8 cellular contexts compared by ENCODE assay signal in genomic region chr2:96315400-96316071, GRCh38. TPM values are rescaled to one million over a fixed set of nuclear protein-coding genes. Genes with fewer than 3 reads are reported as not detected.
DNase-seq lines count a peak whose midpoint lies in the region; ATAC-seq, FAIRE-seq and TF ChIP-seq lines count a peak whose summit lies in the region.

No MANE protein-coding gene starts in this region.

- H3K9me3 ChIP-seq in MG63 (no peaks in the 10 kb centered on the region), K562 (replicated peaks; ENCODE audit: control insufficient read depth, insufficient read depth, low read depth, low read length) (no peaks in the 10 kb centered on the region), neuronal stem cell (replicated peaks in 1 of 2; ENCODE audit: control insufficient read depth in 2 of 2, insufficient read depth in 1 of 2, low read depth in 1 of 2, low read length in 2 of 2) (peaks cover 0 to 2% of the 10 kb centered on the region in 2 donors)

- H2AFZ ChIP-seq in K562 (ENCODE audit: low read depth, low read length) = no peak overlapping the region
- peak overlapping the region; percentile 80 for H2AFZ ChIP-seq in neuronal stem cell (ENCODE audit: low read length)

- H2BK15ac ChIP-seq in neuronal stem cell (ENCODE audit: low read length) = no peak overlapping the region

- no peaks in the 10 kb centered on the region for H3K9me1 ChIP-seq in K562 (ENCODE audit: control insufficient read depth, insufficient read depth, low read length)

- no peak overlapping the region for H4K91ac ChIP-seq in neuronal stem cell (ENCODE audit: low read depth, low read length, poor library complexity)

- no peaks in the 10 kb centered on the region for H3K79me1 ChIP-seq in neuronal stem cell (ENCODE audit: low read depth, low read length)

- TF ChIP-seq RAD21 in K562 (CRISPR knock-in tag; conservative IDR thresholded peaks at IDR 0.05 in 1 of 2, IDR thresholded peaks at IDR 0.05 in 1 of 2) = no peak

- TF ChIP-seq CTCF in K562 (IDR thresholded peaks at IDR 0.05 in 2 of 3, conservative IDR thresholded peaks at IDR 0.05 in 1 of 3; ENCODE audit: insufficient read depth in 2 of 3, low read depth in 1 of 3, low read length in 3 of 3) = no peak

- no peaks in the 10 kb centered on the region for H3K36me3 ChIP-seq in MG63
- no peaks in the 10 kb centered on the region for H3K36me3 ChIP-seq in K562 (ENCODE audit: control insufficient read depth, insufficient read depth, low read length)
- no peaks in the 10 kb centered on the region for H3K36me3 ChIP-seq in neuronal stem cell (replicated peaks in 1 of 2; ENCODE audit: control insufficient read depth in 2 of 2, insufficient read depth in 2 of 2, low read length in 2 of 2)

- no peak overlapping the region for H4K8ac ChIP-seq in neuronal stem cell (ENCODE audit: low read depth, low read length)

- no peaks in the 10 kb centered on the region for H4K20me1 ChIP-seq in K562 (replicated peaks; ENCODE audit: control insufficient read depth, insufficient read depth, low read length)

- no peak overlapping the region for H3K18ac ChIP-seq in neuronal stem cell (ENCODE audit: low read length)

- FAIRE-seq in K562 (lab: Jason Lieb, UNC) = peak; percentile 51

- intact Hi-C loops in K562 (cut with micrococcal nuclease) = no loop called here

- WGBS in K562 (ENCODE audit: insufficient coverage, low coverage, missing lambda C conversion rate) = 50% methylated on average over 7 of the region's 7 CpGs
- no CpG with 5 or more reads among the region's 7 CpGs for WGBS in neuronal stem cell (ENCODE audit: extremely low coverage in 2 of 2, insufficient read length in 2 of 2, insufficient replicate concordance in 1 of 2), 2 donors

- H3K4ac ChIP-seq in neuronal stem cell (ENCODE audit: low read length) = no peak overlapping the region

- BruUV-seq in K562 (replicated peaks; lab: Mats Ljungman, UMichigan) = no TSS peak

- CTCF ChIA-PET in K562 (lab: Yijun Ruan, JAX; ENCODE audit: low intra/inter-chr PET ratio) = no interaction called here

- H3K9ac ChIP-seq in K562 (ENCODE audit: insufficient read depth in 1 of 2, low read depth in 2 of 2, low read length in 2 of 2) (peak overlapping the region in 1 of 2 experiments; percentile 28; a peak in 1 of 4 replicates), neuronal stem cell (ENCODE audit: low read depth, low read length, poor library complexity) (no peak overlapping the region)

- no peak for TF ChIP-seq POLR2A in K562 (conservative IDR thresholded peaks at IDR 0.05)

- in situ Hi-C loops in K562 (cut with MboI) = no loop called here

- H3K4me3 ChIP-seq in GM08714 (ENCODE audit: low read length) = peak overlapping the region; percentile 11; the same call in 1 of the 2 replicates
- H3K4me3 ChIP-seq in MG63 = 0 out of 2 replicates have a peak overlapping the region, but pooled peaks have one; percentile 3
- no peak overlapping the region for H3K4me3 ChIP-seq in K562
- H3K4me3 ChIP-seq in neuronal stem cell (ENCODE audit: low read length in 2 of 2) = peak overlapping the region in 1 of 2 donors; percentile 13

- peak; percentile 84 for DNase-seq in MG63
- no peak for DNase-seq in K562 (ENCODE audit: extremely low read depth in 1 of 4, low spot score in 3 of 4)
- DNase-seq in neuronal stem cell (ENCODE audit: low spot score) = no peak
- no peak for DNase-seq in LoVo (ENCODE audit: low spot score)
- no peak for DNase-seq in SKM-1 treated with dmso at 0.1 percent for 144 hours (lab: John Stamatoyannopoulos, UW; ENCODE audit: unreplicated experiment)
- DNase-seq in NCI-H1417 treated with DMSO at 0.1 percent for 48 hours (lab: John Stamatoyannopoulos, UW) = no peak
- DNase-seq in D341Med (ENCODE audit: low spot score) = no peak

- TF ChIP-seq EP300 in K562 (IDR thresholded peaks at IDR 0.05; ENCODE audit: low read length) = no peak

- H2AK5ac ChIP-seq in neuronal stem cell (ENCODE audit: low read depth, low read length) = no peak overlapping the region

- H3K23ac ChIP-seq in neuronal stem cell (ENCODE audit: low read depth, low read length, poor library complexity) = no peak overlapping the region

- H2BK120ac ChIP-seq in neuronal stem cell (ENCODE audit: low read depth, low read length) = no peak overlapping the region

- H3K27me3 ChIP-seq in MG63 (no peaks in the 10 kb centered on the region), K562 (ENCODE audit: control insufficient read depth in 2 of 2, insufficient read depth in 2 of 2, low read length in 2 of 2) (no peaks in the 10 kb centered on the region), neuronal stem cell (ENCODE audit: control insufficient read depth in 3 of 3, insufficient read depth in 3 of 3, low read depth in 1 of 3, low read length in 3 of 3) (peaks cover 0 to 2% (median 0%) of the 10 kb centered on the region in 3 experiments)

- H3K27ac ChIP-seq in K562 (ENCODE audit: extremely low read depth, low read depth, low read length) = no peak overlapping the region
- H3K27ac ChIP-seq in neuronal stem cell (replicated peaks; ENCODE audit: low read length) = peak overlapping the region; percentile 23

- H2BK12ac ChIP-seq in neuronal stem cell (ENCODE audit: low read length) = no peak overlapping the region

- H3K79me2 ChIP-seq in K562 (ENCODE audit: control insufficient read depth, insufficient read depth, low read length) = no peaks in the 10 kb centered on the region

- no peak overlapping the region for H3K4me2 ChIP-seq in K562 (ENCODE audit: insufficient read depth, low read length)
- H3K4me2 ChIP-seq in neuronal stem cell (ENCODE audit: insufficient read depth, low read length, poor library complexity, severe bottlenecking) = no peak overlapping the region

- H3K14ac ChIP-seq in neuronal stem cell (ENCODE audit: low read length) = no peak overlapping the region

- POLR2A ChIA-PET in K562 (lab: Yijun Ruan, JAX) = interaction anchor here (0.6 to 2.7 kb wide), 4 partner anchors 10 to 47 kb away, joined by 3 to 8 read pairs (median 4); partner anchors contain the start of genes ITPRIPL1 and NCAPH

- no peak for ATAC-seq in K562

- H3K4me1 ChIP-seq in K562 (replicated peaks in 1 of 2; ENCODE audit: control insufficient read depth in 2 of 2, insufficient read depth in 2 of 2, low read length in 2 of 2) (peaks cover 0 to 6% of the 10 kb centered on the region in 2 experiments; a peak in 2 of 5 replicates), neuronal stem cell (ENCODE audit: control insufficient read depth in 2 of 2, insufficient read depth in 1 of 2, low read depth in 1 of 2, low read length in 2 of 2) (peaks cover 4 to 15% of the 10 kb centered on the region in 2 donors)

- H2BK5ac ChIP-seq in neuronal stem cell (ENCODE audit: low read length) = no peak overlapping the region

RNA-seq across cellular contexts. Expression of gene ITPRIPL1, which starts 9.6 kb away (rescaled TPM):
- total RNA-seq in MG63 (2014; rRNA removed; shearing (Covaris generic); ENCODE audit: low replicate concordance) = 4.7 TPM in 2 replicates
- 6.2 and 12.4 TPM in 2 replicates for total RNA-seq in K562 (2011; cell fraction: chromatin; rRNA removed; ENCODE audit: low replicate concordance)
- 10.3 and 12.5 TPM in 2 replicates for total RNA-seq in K562 (2011; cell fraction: nucleolus; rRNA removed)
- 9.8 and 11.6 TPM in 2 replicates for total RNA-seq in K562 (2011; cell fraction: nucleoplasm; rRNA removed)
- total RNA-seq in K562 (2014; rRNA removed) = 6.1 and 8.8 TPM in 2 replicates
- total RNA-seq in K562 (2014; rRNA removed; fragmentation: Illumina TruSeq; extraction: Trizol) = 5.9 and 6.4 TPM in 2 replicates
- total RNA-seq in K562 (2015; rRNA removed; fragmentation: Illumina TruSeq; extraction: Trizol) = 6.1 and 6.7 TPM in 2 replicates
- 8.9 and 9.0 TPM in 2 replicates for total RNA-seq in K562 (2021)
- polyA plus RNA-seq in K562 (2011; rRNA removed) = 0.23 and 5.2 TPM in 2 replicates
- 0.35 and 9.2 TPM in 2 replicates for polyA plus RNA-seq in K562 (2011; cell fraction: cytosol; rRNA removed)
- polyA plus RNA-seq in K562 (2011; cell fraction: nucleus; rRNA removed) = 0.25 and 9.3 TPM in 2 replicates
- polyA plus RNA-seq in K562 (2012) = 3.2 and 5.3 TPM in 2 replicates
- polyA plus RNA-seq in K562 (2014; fragmentation: Illumina TruSeq; extraction: Trizol) = 6.4 and 8.1 TPM in 2 replicates
- 1 to 10 TPM in 1 of 2 experiments, under 1 TPM in 1; 0.99 to 1.5 TPM for polyA plus RNA-seq in K562 (2014; fragmentation: Nextera tagmentation; extraction: Ambion mirVana)
- polyA plus RNA-seq in K562 (2014; rRNA removed) = 5.8 and 6.5 TPM in 2 replicates
- 0.21 and 7.7 TPM in 2 replicates for polyA minus RNA-seq in K562 (2011; rRNA and poly(A)+ RNA removed)
- 4.9 TPM in 1 of 2 replicates, not detected in the other for polyA minus RNA-seq in K562 (2011; cell fraction: cytosol; rRNA and poly(A)+ RNA removed)
- 0.11 and 1.8 TPM in 2 replicates for polyA minus RNA-seq in K562 (2011; cell fraction: nucleus; rRNA and poly(A)+ RNA removed)
- polyA plus RNA-seq in neuronal stem cell (2013, experiment 1 of 2) = 4.8 TPM
- 4.3 TPM for polyA plus RNA-seq in neuronal stem cell (2013, experiment 2 of 2)

RNA-seq across cellular contexts. Expression of gene SNRNP200, which starts 10.2 kb away (rescaled TPM):
- 56.6 and 56.9 TPM in 2 replicates for total RNA-seq in MG63 (2014; rRNA removed; shearing (Covaris generic); ENCODE audit: low replicate concordance)
- 357 and 597 TPM in 2 replicates for total RNA-seq in K562 (2011; cell fraction: chromatin; rRNA removed; ENCODE audit: low replicate concordance)
- 292 and 296 TPM in 2 replicates for total RNA-seq in K562 (2011; cell fraction: nucleolus; rRNA removed)
- 272 and 298 TPM in 2 replicates for total RNA-seq in K562 (2011; cell fraction: nucleoplasm; rRNA removed)
- total RNA-seq in K562 (2014; rRNA removed) = 76.1 and 87.5 TPM in 2 replicates
- total RNA-seq in K562 (2014; rRNA removed; fragmentation: Illumina TruSeq; extraction: Trizol) = 66.5 and 77.9 TPM in 2 replicates
- total RNA-seq in K562 (2015; rRNA removed; fragmentation: Illumina TruSeq; extraction: Trizol) = 94.4 and 95.0 TPM in 2 replicates
- total RNA-seq in K562 (2021) = 188 and 210 TPM in 2 replicates
- polyA plus RNA-seq in K562 (2011; rRNA removed) = 191 and 199 TPM in 2 replicates
- 297 and 335 TPM in 2 replicates for polyA plus RNA-seq in K562 (2011; cell fraction: cytosol; rRNA removed)
- polyA plus RNA-seq in K562 (2011; cell fraction: nucleus; rRNA removed) = 314 and 395 TPM in 2 replicates
- 148 and 177 TPM in 2 replicates for polyA plus RNA-seq in K562 (2012)
- polyA plus RNA-seq in K562 (2014; fragmentation: Illumina TruSeq; extraction: Trizol) = 224 and 231 TPM in 2 replicates
- polyA plus RNA-seq in K562 (2014; fragmentation: Nextera tagmentation; extraction: Ambion mirVana) = 100 to 1,000 TPM in 1 of 2 experiments, 10 to 100 TPM in 1; 87.9 to 155 TPM
- polyA plus RNA-seq in K562 (2014; rRNA removed) = 171 and 181 TPM in 2 replicates
- polyA minus RNA-seq in K562 (2011; rRNA and poly(A)+ RNA removed) = 329 and 491 TPM in 2 replicates
- polyA minus RNA-seq in K562 (2011; cell fraction: cytosol; rRNA and poly(A)+ RNA removed) = 205 and 221 TPM in 2 replicates
- polyA minus RNA-seq in K562 (2011; cell fraction: nucleus; rRNA and poly(A)+ RNA removed) = 92.2 and 124 TPM in 2 replicates
- polyA plus RNA-seq in neuronal stem cell (2013, experiment 1 of 2) = 80.4 TPM
- polyA plus RNA-seq in neuronal stem cell (2013, experiment 2 of 2) = 79.4 TPM

RNA-seq across cellular contexts. Expression of gene NCAPH, which starts 20.0 kb away (rescaled TPM):
- 31.5 and 34.2 TPM in 2 replicates for total RNA-seq in MG63 (2014; rRNA removed; shearing (Covaris generic); ENCODE audit: low replicate concordance)
- 45.7 and 47.1 TPM in 2 replicates for total RNA-seq in K562 (2011; cell fraction: chromatin; rRNA removed; ENCODE audit: low replicate concordance)
- total RNA-seq in K562 (2011; cell fraction: nucleolus; rRNA removed) = 25.8 and 26.7 TPM in 2 replicates
- total RNA-seq in K562 (2011; cell fraction: nucleoplasm; rRNA removed) = 27.6 and 34.5 TPM in 2 replicates
- total RNA-seq in K562 (2014; rRNA removed) = 63.7 and 74.2 TPM in 2 replicates
- 52.7 and 54.8 TPM in 2 replicates for total RNA-seq in K562 (2014; rRNA removed; fragmentation: Illumina TruSeq; extraction: Trizol)
- total RNA-seq in K562 (2015; rRNA removed; fragmentation: Illumina TruSeq; extraction: Trizol) = 58.2 and 61.0 TPM in 2 replicates
- 64.4 and 65.1 TPM in 2 replicates for total RNA-seq in K562 (2021)
- polyA plus RNA-seq in K562 (2011; rRNA removed) = 68.0 and 76.0 TPM in 2 replicates
- polyA plus RNA-seq in K562 (2011; cell fraction: cytosol; rRNA removed) = 56.1 and 60.9 TPM in 2 replicates
- 62.2 and 63.3 TPM in 2 replicates for polyA plus RNA-seq in K562 (2011; cell fraction: nucleus; rRNA removed)
- polyA plus RNA-seq in K562 (2012) = 45.6 and 48.3 TPM in 2 replicates
- polyA plus RNA-seq in K562 (2014; fragmentation: Illumina TruSeq; extraction: Trizol) = 94.5 and 109 TPM in 2 replicates
- 10 to 100 TPM; 52.4 to 73.8 TPM for polyA plus RNA-seq in K562 (2014; fragmentation: Nextera tagmentation; extraction: Ambion mirVana)
- polyA plus RNA-seq in K562 (2014; rRNA removed) = 67.4 and 73.5 TPM in 2 replicates
- 64.5 and 73.1 TPM in 2 replicates for polyA minus RNA-seq in K562 (2011; rRNA and poly(A)+ RNA removed)
- 36.7 and 42.9 TPM in 2 replicates for polyA minus RNA-seq in K562 (2011; cell fraction: cytosol; rRNA and poly(A)+ RNA removed)
- polyA minus RNA-seq in K562 (2011; cell fraction: nucleus; rRNA and poly(A)+ RNA removed) = 19.0 and 30.5 TPM in 2 replicates
- polyA plus RNA-seq in neuronal stem cell (2013, experiment 1 of 2) = 46.7 TPM
- 46.2 TPM for polyA plus RNA-seq in neuronal stem cell (2013, experiment 2 of 2)

RNA-seq across cellular contexts. Expression of gene CIAO1, which starts 49.5 kb away (rescaled TPM):
- 76.2 and 103 TPM in 2 replicates for total RNA-seq in MG63 (2014; rRNA removed; shearing (Covaris generic); ENCODE audit: low replicate concordance)
- 65.3 and 99.0 TPM in 2 replicates for total RNA-seq in K562 (2011; cell fraction: chromatin; rRNA removed; ENCODE audit: low replicate concordance)
- total RNA-seq in K562 (2011; cell fraction: nucleolus; rRNA removed) = 78.5 and 85.1 TPM in 2 replicates
- 62.5 and 66.0 TPM in 2 replicates for total RNA-seq in K562 (2011; cell fraction: nucleoplasm; rRNA removed)
- total RNA-seq in K562 (2014; rRNA removed) = 121 and 182 TPM in 2 replicates
- total RNA-seq in K562 (2014; rRNA removed; fragmentation: Illumina TruSeq; extraction: Trizol) = 64.7 and 78.7 TPM in 2 replicates
- total RNA-seq in K562 (2015; rRNA removed; fragmentation: Illumina TruSeq; extraction: Trizol) = 85.4 and 89.7 TPM in 2 replicates
- total RNA-seq in K562 (2021) = 92.8 and 94.3 TPM in 2 replicates
- polyA plus RNA-seq in K562 (2011; rRNA removed) = 102 and 122 TPM in 2 replicates
- polyA plus RNA-seq in K562 (2011; cell fraction: cytosol; rRNA removed) = 151 and 245 TPM in 2 replicates
- polyA plus RNA-seq in K562 (2011; cell fraction: nucleus; rRNA removed) = 122 and 181 TPM in 2 replicates
- 74.5 and 74.6 TPM in 2 replicates for polyA plus RNA-seq in K562 (2012)
- polyA plus RNA-seq in K562 (2014; fragmentation: Illumina TruSeq; extraction: Trizol) = 94.2 and 104 TPM in 2 replicates
- polyA plus RNA-seq in K562 (2014; fragmentation: Nextera tagmentation; extraction: Ambion mirVana) = 10 to 100 TPM; 11.4 to 19.2 TPM
- 145 and 156 TPM in 2 replicates for polyA plus RNA-seq in K562 (2014; rRNA removed)
- polyA minus RNA-seq in K562 (2011; rRNA and poly(A)+ RNA removed) = 72.8 and 90.4 TPM in 2 replicates
- polyA minus RNA-seq in K562 (2011; cell fraction: cytosol; rRNA and poly(A)+ RNA removed) = 30.5 and 44.8 TPM in 2 replicates
- polyA minus RNA-seq in K562 (2011; cell fraction: nucleus; rRNA and poly(A)+ RNA removed) = 45.0 and 45.4 TPM in 2 replicates
- 40.0 TPM for polyA plus RNA-seq in neuronal stem cell (2013, experiment 1 of 2)
- polyA plus RNA-seq in neuronal stem cell (2013, experiment 2 of 2) = 40.3 TPM

RNA-seq across cellular contexts. Expression of gene TMEM127, which starts 49.7 kb away (rescaled TPM):
- total RNA-seq in MG63 (2014; rRNA removed; shearing (Covaris generic); ENCODE audit: low replicate concordance) = 3.7 and 7.3 TPM in 2 replicates
- 14.6 and 42.7 TPM in 2 replicates for total RNA-seq in K562 (2011; cell fraction: chromatin; rRNA removed; ENCODE audit: low replicate concordance)
- total RNA-seq in K562 (2011; cell fraction: nucleolus; rRNA removed) = 18.6 and 25.2 TPM in 2 replicates
- total RNA-seq in K562 (2011; cell fraction: nucleoplasm; rRNA removed) = 23.5 and 33.2 TPM in 2 replicates
- total RNA-seq in K562 (2014; rRNA removed) (7.2 and 9.8 TPM in 2 replicates), K562 (2014; rRNA removed; fragmentation: Illumina TruSeq; extraction: Trizol) (6.7 and 6.8 TPM in 2 replicates), K562 (2015; rRNA removed; fragmentation: Illumina TruSeq; extraction: Trizol) (10.3 and 10.7 TPM in 2 replicates), K562 (2021) (18.6 and 20.0 TPM in 2 replicates)
- polyA plus RNA-seq in K562 (2011; rRNA removed) (10.9 and 16.6 TPM in 2 replicates), K562 (2014; fragmentation: Illumina TruSeq; extraction: Trizol) (16.6 and 17.4 TPM in 2 replicates), K562 (2014; fragmentation: Nextera tagmentation; extraction: Ambion mirVana) (1 to 10 TPM; 1.7 to 2.0 TPM), K562 (2014; rRNA removed) (9.9 and 10.8 TPM in 2 replicates)
- polyA plus RNA-seq in K562 (2011; cell fraction: cytosol; rRNA removed) = 10.1 and 20.0 TPM in 2 replicates
- 8.0 and 10.8 TPM in 2 replicates for polyA plus RNA-seq in K562 (2011; cell fraction: nucleus; rRNA removed)
- polyA plus RNA-seq in K562 (2012) = 14.1 and 20.7 TPM in 2 replicates
- 12.4 and 14.8 TPM in 2 replicates for polyA minus RNA-seq in K562 (2011; rRNA and poly(A)+ RNA removed)
- polyA minus RNA-seq in K562 (2011; cell fraction: cytosol; rRNA and poly(A)+ RNA removed) = 8.3 and 14.1 TPM in 2 replicates
- 4.8 and 7.8 TPM in 2 replicates for polyA minus RNA-seq in K562 (2011; cell fraction: nucleus; rRNA and poly(A)+ RNA removed)
- polyA plus RNA-seq in neuronal stem cell (2013, experiment 1 of 2) = 17.8 TPM
- polyA plus RNA-seq in neuronal stem cell (2013, experiment 2 of 2) = 17.4 TPM
